ENCODE assay signal across 22 cellular contexts in the genomic region with DNA sequence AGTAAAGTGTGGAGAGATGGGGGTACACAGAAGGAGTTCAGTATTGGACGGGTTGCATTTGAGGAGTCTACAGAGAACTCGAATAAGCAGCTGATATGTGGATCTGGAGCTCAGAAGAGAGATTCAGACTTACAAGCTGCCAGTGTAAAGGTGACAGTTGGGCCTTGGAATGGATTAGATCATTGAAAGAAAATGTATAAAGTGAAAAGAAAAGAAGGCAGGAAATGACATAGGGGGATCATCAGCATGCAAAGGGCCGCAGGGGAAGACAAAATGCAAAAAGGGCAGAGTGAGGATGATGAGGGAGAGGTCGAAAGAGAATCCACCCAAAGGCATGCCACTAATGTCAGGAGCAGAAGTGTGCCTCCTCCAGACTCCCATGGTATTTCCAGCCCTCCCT.
DNase-seq lines count a peak whose midpoint lies in the region; ATAC-seq and TF ChIP-seq lines count a peak whose summit lies in the region.
"Had no signal": no experiment of that assay in that cellular context is flagged by ENCODE, and none has a peak within 500 bp of the region (broad histone marks: within the 10 kb centered on the region; RNA-seq: fewer than 3 reads in every experiment).

No MANE protein-coding gene starts in this region.

- H3K4ac ChIP-seq in mesendoderm (ENCODE audit: low read depth, low read length) = no peak overlapping the region

- TF ChIP-seq CTCF in natural killer cell (IDR thresholded peaks at IDR 0.05) (no peak), hepatocyte (IDR thresholded peaks at IDR 0.05; ENCODE audit: poor library complexity) (no peak)

- no peak overlapping the region for H3K18ac ChIP-seq in mesendoderm (ENCODE audit: low read length)

- ATAC-seq in natural killer cell treated with Interleukin-12 subunit alpha and Interleukin-12 subunit beta and Interleukin-15 and Interleukin-18, amount 100 ng/mL, for 72 hours = no peak
- ATAC-seq in natural killer cell = no peak
- ATAC-seq: HCT116 had no signal

- no peak overlapping the region for H3K23ac ChIP-seq in mesendoderm (ENCODE audit: low read length)

- no peak overlapping the region for H2BK5ac ChIP-seq in mesendoderm (ENCODE audit: low read length)

- intact Hi-C loops in natural killer cell (cut with micrococcal nuclease) = no loop called here

- H3K79me2 ChIP-seq in hepatocyte (no peaks in the 10 kb centered on the region), mesendoderm (ENCODE audit: control insufficient read depth, insufficient read depth, low read length) (no peaks in the 10 kb centered on the region)

- H3K56ac ChIP-seq in mesendoderm (ENCODE audit: low read length) = no peak overlapping the region

- H3K27ac ChIP-seq in SJSA1 (peak overlapping the region; percentile 89), hepatocyte (peak overlapping the region; percentile 74), mesendoderm (ENCODE audit: low read depth, low read length) (no peak overlapping the region)
- H3K27ac ChIP-seq: 22Rv1; BLaER1 treated with 17β-estradiol and CSF1 and Interleukin-3, amounts not matched to agents 10 nM and 100 nM; GM23248 had no signal

- no peaks in the 10 kb centered on the region for H3K36me3 Mint-ChIP-seq in natural killer cell treated with Interleukin-12 subunit alpha and Interleukin-12 subunit beta and Interleukin-15 and Interleukin-18, amount 100 ng/mL, for 72 hours
- H3K36me3 Mint-ChIP-seq in natural killer cell = no peaks in the 10 kb centered on the region
- H3K36me3 Mint-ChIP-seq: CD14-positive monocyte; CD8-positive, alpha-beta memory T cell had no signal

- no peaks in the 10 kb centered on the region for H3K9me2 ChIP-seq in hepatocyte (replicated peaks; ENCODE audit: insufficient read depth)

- H3K4me1 ChIP-seq in SJSA1 (replicated peaks) = peaks cover 38% of the 10 kb centered on the region
- H3K4me1 ChIP-seq in hepatocyte (ENCODE audit: insufficient read depth) = peaks cover 6% of the 10 kb centered on the region
- no peaks in the 10 kb centered on the region for H3K4me1 ChIP-seq in mesendoderm (ENCODE audit: control insufficient read depth, low read depth, low read length)
- H3K4me1 ChIP-seq: BE2C had no signal

- H3K9me3 Mint-ChIP-seq in natural killer cell treated with Interleukin-12 subunit alpha and Interleukin-12 subunit beta and Interleukin-15 and Interleukin-18, amount 100 ng/mL, for 72 hours = no peaks in the 10 kb centered on the region
- no peaks in the 10 kb centered on the region for H3K9me3 Mint-ChIP-seq in natural killer cell
- H3K9me3 Mint-ChIP-seq: CD4-positive, alpha-beta T cell; CD8-positive, alpha-beta memory T cell; H9 had no signal

- 73% methylated on average over 4 of the region's 4 CpGs for WGBS in hepatocyte (ENCODE audit: low lambda C conversion rate, missing lambda C conversion rate)
- WGBS in mesendoderm (ENCODE audit: extremely low coverage, insufficient coverage, low lambda C conversion rate) = no CpG with 5 or more reads among the region's 4 CpGs

- H4K20me1 ChIP-seq in hepatocyte (ENCODE audit: insufficient read depth, poor library complexity, severe bottlenecking) = no peaks in the 10 kb centered on the region
- H4K20me1 ChIP-seq: BLaER1 treated with 17β-estradiol and CSF1 and Interleukin-3, amounts not matched to agents 10 nM and 100 nM had no signal

- no peak for DNase-seq in natural killer cell treated with Interleukin-12 subunit alpha and Interleukin-12 subunit beta and Interleukin-15 and Interleukin-18, amount 100 ng/mL, for 72 hours (ENCODE audit: low spot score)
- DNase-seq in natural killer cell (no peak), SJSA1 (ENCODE audit: low read depth in 1 of 2, low spot score in 2 of 2) (peak in 1 of 2 experiments; percentile 63), hepatocyte (ENCODE audit: low spot score) (no peak), mesendoderm (peak; percentile 58), T1000 (lab: John Stamatoyannopoulos, UW) (no peak), dermis blood vessel endothelial cell (no peak)
- DNase-seq in stimulated activated naive CD4-positive, alpha-beta T cell treated with Interleukin-2 at 50 U/mL for 16 hours (lab: John Stamatoyannopoulos, UW) = no peak
- DNase-seq: AML-193; BE2C; CD4-positive, alpha-beta T cell; CD8-positive, alpha-beta memory T cell; DMS 273 treated with DMSO at 0.1 percent for 48 hours; DMS79; GDM1; GM23248; H9 had no signal

- peaks cover 11 to 15% of the 10 kb centered on the region in 2 donors for H3K27me3 Mint-ChIP-seq in natural killer cell treated with Interleukin-12 subunit alpha and Interleukin-12 subunit beta and Interleukin-15 and Interleukin-18, amount 100 ng/mL, for 72 hours
- H3K27me3 Mint-ChIP-seq in natural killer cell (ENCODE audit: low read depth in 2 of 2) = peaks cover 16 to 26% of the 10 kb centered on the region in 2 donors

- H2BK120ac ChIP-seq in mesendoderm (ENCODE audit: low read depth, low read length) = no peak overlapping the region

- no peak overlapping the region for H2AFZ ChIP-seq in hepatocyte
- H2AFZ ChIP-seq: GM23248 had no signal

- peak overlapping the region; percentile 11 for H3K4me3 Mint-ChIP-seq in natural killer cell treated with Interleukin-12 subunit alpha and Interleukin-12 subunit beta and Interleukin-15 and Interleukin-18, amount 100 ng/mL, for 72 hours
- no peak overlapping the region for H3K4me3 Mint-ChIP-seq in natural killer cell
- H3K4me3 Mint-ChIP-seq: CD14-positive monocyte; CD4-positive, alpha-beta T cell; CD8-positive, alpha-beta memory T cell; H9 had no signal

- H2BK15ac ChIP-seq in mesendoderm (replicated peaks; ENCODE audit: low read depth) = no peak overlapping the region

- no peak overlapping the region for H4K8ac ChIP-seq in mesendoderm (ENCODE audit: low read depth, low read length)

- no peaks in the 10 kb centered on the region for H3K36me3 ChIP-seq in SJSA1
- H3K36me3 ChIP-seq in hepatocyte (replicated peaks; ENCODE audit: insufficient read depth, low read depth) = no peaks in the 10 kb centered on the region
- H3K36me3 ChIP-seq in mesendoderm (ENCODE audit: control insufficient read depth, insufficient read depth, low read length) = no peaks in the 10 kb centered on the region
- H3K36me3 ChIP-seq: BE2C; BLaER1 treated with 17β-estradiol and CSF1 and Interleukin-3, amounts not matched to agents 10 nM and 100 nM had no signal

- H3K4me3 ChIP-seq in SJSA1 (no peak overlapping the region), hepatocyte (no peak overlapping the region), mesendoderm (ENCODE audit: low read length) (no peak overlapping the region)
- H3K4me3 ChIP-seq: BLaER1 treated with 17β-estradiol and CSF1 and Interleukin-3, amounts not matched to agents 10 nM and 100 nM; GM12878; GM23248 had no signal

- no peaks in the 10 kb centered on the region for H3K79me1 ChIP-seq in mesendoderm (ENCODE audit: low read length)

- no peak overlapping the region for H4K5ac ChIP-seq in mesendoderm (ENCODE audit: low read length)

- peaks cover 0 to 13% of the 10 kb centered on the region in 2 donors for H3K4me1 Mint-ChIP-seq in natural killer cell treated with Interleukin-12 subunit alpha and Interleukin-12 subunit beta and Interleukin-15 and Interleukin-18, amount 100 ng/mL, for 72 hours (ENCODE audit: low read depth in 2 of 2)
- no peaks in the 10 kb centered on the region for H3K4me1 Mint-ChIP-seq in natural killer cell
- H3K4me1 Mint-ChIP-seq: CD14-positive monocyte; CD8-positive, alpha-beta memory T cell had no signal

- H3K27me3 ChIP-seq in SJSA1 (replicated peaks) = no peaks in the 10 kb centered on the region
- no peaks in the 10 kb centered on the region for H3K27me3 ChIP-seq in hepatocyte
- no peaks in the 10 kb centered on the region for H3K27me3 ChIP-seq in mesendoderm (ENCODE audit: insufficient read depth, low read length, poor library complexity)
- H3K27me3 ChIP-seq: BE2C; BLaER1 treated with 17β-estradiol and CSF1 and Interleukin-3, amounts not matched to agents 10 nM and 100 nM had no signal

- no peak overlapping the region for H2AK5ac ChIP-seq in mesendoderm (ENCODE audit: low read length)

- H3K9me3 ChIP-seq in SJSA1 (replicated peaks) (no peaks in the 10 kb centered on the region), hepatocyte (ENCODE audit: low read depth) (no peaks in the 10 kb centered on the region)
- H3K9me3 ChIP-seq: BE2C; BLaER1 treated with 17β-estradiol and CSF1 and Interleukin-3, amounts not matched to agents 10 nM and 100 nM had no signal

- H3K27ac Mint-ChIP-seq in natural killer cell treated with Interleukin-12 subunit alpha and Interleukin-12 subunit beta and Interleukin-15 and Interleukin-18, amount 100 ng/mL, for 72 hours = peak overlapping the region in 1 of 2 donors; percentile 32
- no peak overlapping the region for H3K27ac Mint-ChIP-seq in natural killer cell
- H3K27ac Mint-ChIP-seq: CD4-positive, alpha-beta T cell; CD8-positive, alpha-beta memory T cell; H9 had no signal

- H3K4me2 ChIP-seq in hepatocyte = no peak overlapping the region
- H3K4me2 ChIP-seq in mesendoderm (ENCODE audit: low read length) = no peak overlapping the region
- H3K4me2 ChIP-seq: BLaER1 treated with 17β-estradiol and CSF1 and Interleukin-3, amounts not matched to agents 10 nM and 100 nM had no signal

- no peak overlapping the region for H3K9ac ChIP-seq in mesendoderm (ENCODE audit: low read length)
- H3K9ac ChIP-seq: BLaER1 treated with 17β-estradiol and CSF1 and Interleukin-3, amounts not matched to agents 10 nM and 100 nM; GM23248 had no signal
